Comparison of ENCODE assay signal across 14 cellular contexts in the genomic region with DNA sequence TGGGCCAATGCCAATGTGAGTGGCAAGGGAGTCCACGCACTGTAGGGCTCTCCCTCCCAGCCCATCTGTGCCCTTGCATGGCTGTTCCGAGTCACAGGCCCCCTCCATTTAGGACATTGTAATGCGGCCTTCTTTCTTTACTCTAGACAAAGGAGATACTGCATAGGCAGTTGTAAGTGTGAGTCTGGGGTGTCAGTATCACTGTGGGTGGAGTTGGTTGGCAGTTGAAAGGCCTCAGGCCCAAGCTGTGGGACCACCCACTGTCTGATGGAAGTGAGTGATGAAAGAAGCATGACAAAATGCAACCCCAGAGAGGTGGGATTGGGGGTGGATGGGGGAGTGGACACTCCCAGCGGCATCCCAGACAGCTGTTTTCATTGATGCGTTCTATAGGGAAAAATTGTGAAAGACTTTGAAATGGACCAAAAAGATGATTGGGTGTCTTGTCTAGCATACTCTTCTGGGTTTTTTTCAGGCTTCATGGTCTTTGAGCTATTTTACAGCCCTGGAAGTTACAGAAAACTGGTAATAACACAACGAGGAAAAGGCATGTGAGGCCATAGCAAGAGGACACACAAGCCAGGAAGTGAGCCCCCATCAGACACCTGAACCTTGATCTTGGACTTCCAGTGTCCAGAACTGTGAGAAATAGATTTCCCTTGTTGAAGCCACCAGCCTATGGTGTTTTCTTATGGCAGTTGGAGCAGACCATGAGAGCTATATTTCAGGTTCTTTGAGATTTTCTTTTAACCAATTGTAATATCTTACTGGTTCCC.
"Had no signal": no experiment of that assay in that cellular context is flagged by ENCODE, and none has a peak within 500 bp of the region (broad histone marks: within the 10 kb centered on the region; RNA-seq: fewer than 3 reads in every experiment).

No MANE protein-coding gene starts in this region.

- H3K27ac ChIP-seq: right atrium auricular region had no signal

- H3K4me3 Mint-ChIP-seq: activated naive CD4-positive, alpha-beta T cell treated with anti-CD3 and anti-CD28 coated beads for 36 hours; activated naive CD8-positive, alpha-beta T cell treated with anti-CD3 and anti-CD28 coated beads, Interleukin-2, amount 50 U/mL, for 24 hours; activated T-helper 1 cell treated with anti-CD3 and anti-CD28 coated beads, Interleukin-12 subunit alpha, Interleukin-12 subunit beta, Interleukin-2, Interleukin-4 antibody, amounts not matched to agents 30 ng/mL and 10 ng/mL and 1 ng/mL, durations not matched to agents 14 hours and 24 hours and 36 hours; natural killer cell had no signal

- H3K9me3 Mint-ChIP-seq: activated naive CD4-positive, alpha-beta T cell treated with anti-CD3 and anti-CD28 coated beads for 36 hours; activated naive CD8-positive, alpha-beta T cell treated with anti-CD3 and anti-CD28 coated beads, Interleukin-2, amount 50 U/mL, for 24 hours; activated T-helper 1 cell treated with anti-CD3 and anti-CD28 coated beads, Interleukin-12 subunit alpha, Interleukin-12 subunit beta, Interleukin-2, Interleukin-4 antibody, amounts not matched to agents 30 ng/mL and 10 ng/mL and 1 ng/mL, durations not matched to agents 14 hours and 24 hours and 36 hours; natural killer cell had no signal

- H3K4me3 ChIP-seq: coronary artery, right atrium auricular region had no signal

- H3K9me3 ChIP-seq: right atrium auricular region had no signal

- H3K36me3 ChIP-seq: right atrium auricular region had no signal

- H3K27me3 ChIP-seq: right atrium auricular region had no signal

- H3K27ac Mint-ChIP-seq: activated naive CD4-positive, alpha-beta T cell treated with anti-CD3 and anti-CD28 coated beads for 36 hours; activated naive CD8-positive, alpha-beta T cell treated with anti-CD3 and anti-CD28 coated beads, Interleukin-2, amount 50 U/mL, for 24 hours; activated T-helper 1 cell treated with anti-CD3 and anti-CD28 coated beads, Interleukin-12 subunit alpha, Interleukin-12 subunit beta, Interleukin-2, Interleukin-4 antibody, amounts not matched to agents 30 ng/mL and 10 ng/mL and 1 ng/mL, durations not matched to agents 14 hours and 24 hours and 36 hours; natural killer cell had no signal

- H3K36me3 Mint-ChIP-seq: natural killer cell had no signal

- DNase-seq: activated CD4-positive, CD25-positive, alpha-beta regulatory T cell treated with anti-CD3 and anti-CD28 coated beads, Interleukin-2, amount 50 U/mL, for 72 hours; activated naive CD4-positive, alpha-beta T cell treated with anti-CD3 and anti-CD28 coated beads for 36 hours; activated naive CD8-positive, alpha-beta T cell treated with anti-CD3 and anti-CD28 coated beads, Interleukin-2, amount 50 U/mL, for 24 hours; effector CD8-positive, alpha-beta T cell; foreskin fibroblast; mesendoderm; natural killer cell; small intestine; stimulated activated CD4-positive, alpha-beta T cell treated with anti-CD3 and anti-CD28 coated beads, Interleukin-4, amount 100 ng/mL, for 24 hours; stimulated activated naive CD4-positive, alpha-beta T cell treated with Interleukin-2 at 50 U/mL for 16 hours; trophoblast cell had no signal

- ATAC-seq: activated naive CD8-positive, alpha-beta T cell treated with anti-CD3 and anti-CD28 coated beads, Interleukin-2, amount 50 U/mL, for 24 hours; natural killer cell had no signal

- H3K4me1 Mint-ChIP-seq: activated naive CD8-positive, alpha-beta T cell treated with anti-CD3 and anti-CD28 coated beads, Interleukin-2, amount 50 U/mL, for 24 hours had no signal
